Comparison of ENCODE assay signal across 9 cellular contexts in the genomic region with DNA sequence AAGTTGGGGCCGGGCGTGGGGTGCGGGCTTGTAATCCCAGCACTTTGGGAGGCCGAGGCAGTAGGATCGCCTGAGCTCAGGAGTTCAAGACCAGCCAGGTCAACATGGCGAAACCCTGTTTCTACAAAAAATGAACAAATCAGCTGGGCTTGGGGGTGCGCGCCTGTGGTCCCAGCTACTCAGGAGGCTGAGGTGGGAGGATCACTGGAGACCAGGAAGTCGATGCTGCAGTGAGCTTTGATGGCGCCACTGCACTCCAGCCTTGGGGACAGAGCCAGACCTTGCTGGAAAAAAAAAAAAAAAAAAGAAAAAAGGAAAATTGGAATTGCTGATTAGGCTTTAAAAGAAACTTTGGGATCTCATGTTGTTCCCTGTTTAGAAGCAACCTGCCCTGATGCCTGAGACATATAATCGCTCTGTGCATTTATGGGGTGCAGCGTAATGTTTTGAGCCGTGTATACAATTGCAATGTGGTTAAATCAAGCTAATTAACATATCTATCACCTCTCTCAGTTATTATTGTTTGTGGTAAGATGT. TPM values are rescaled to one million over a fixed set of nuclear protein-coding genes. Genes with fewer than 3 reads are reported as not detected.
DNase-seq lines count a peak whose midpoint lies in the region; ATAC-seq, FAIRE-seq and TF ChIP-seq lines count a peak whose summit lies in the region.
"Had no signal": no experiment of that assay in that cellular context is flagged by ENCODE, and none has a peak within 500 bp of the region (broad histone marks: within the 10 kb centered on the region; RNA-seq: fewer than 3 reads in every experiment).

No MANE protein-coding gene starts in this region.

- no peak overlapping the region for H2AFZ ChIP-seq in HepG2 (ENCODE audit: low read length)

- in situ Hi-C loops in HepG2 (cut with HindIII; ENCODE audit: extremely low pct_ligation_motif_present, low pct_unique_long_range_greater_than_20kb) = loop anchor here (10.0 to 25.0 kb wide), 2 partner anchors 560 to 608 kb away; no protein-coding TSS in a partner anchor

- BruUV-seq in HepG2 (replicated peaks; lab: Mats Ljungman, UMichigan) = no TSS peak

- H3K4me3 ChIP-seq in liver (ENCODE audit: low read depth in 1 of 3, low read length in 3 of 3) (peak overlapping the region in 1 of 3 donors; percentile 62), HepG2 (replicated peaks in 1 of 3; ENCODE audit: insufficient read depth in 1 of 3, low read depth in 2 of 3, low read length in 3 of 3) (no peak overlapping the region), choroid plexus epithelial cell (ENCODE audit: low read depth, low read length) (peak overlapping the region; percentile 65), muscle layer of duodenum (ENCODE audit: low read depth in 1 of 2, low read length in 2 of 2) (peak overlapping the region; percentile 22 to 62), vagina (peak overlapping the region; percentile 50 to 78)

- intact Hi-C loops in HepG2 (cut with micrococcal nuclease; ENCODE audit: unreplicated experiment) (no loop called here), vagina (cut with DNase I) (no loop called here), posterior cingulate gyrus (cut with DNase I) (no loop called here)

- peak overlapping the region; percentile 71 to 77 for H3K27ac ChIP-seq in liver (ENCODE audit: low read depth in 1 of 2, low read length in 2 of 2)
- no peak overlapping the region for H3K27ac ChIP-seq in HepG2 (ENCODE audit: extremely low read length, insufficient read depth, low read length)
- no peak overlapping the region for H3K27ac ChIP-seq in muscle layer of duodenum (ENCODE audit: low read length)
- peak overlapping the region; percentile 81 for H3K27ac ChIP-seq in vagina

- DNase-seq in HepG2 (ENCODE audit: low spot score) = no peak
- no peak for DNase-seq in choroid plexus epithelial cell (ENCODE audit: low read depth)
- peak in 1 of 2 donors; percentile 22 for DNase-seq in vagina (ENCODE audit: extremely low spot score in 2 of 2)
- no peak for DNase-seq in posterior cingulate gyrus
- DNase-seq: RPMI8226 had no signal

- TF ChIP-seq RAD21 in liver (IDR thresholded peaks at IDR 0.05) (no peak), HepG2 (CRISPR knock-in tag; IDR thresholded peaks at IDR 0.05) (no peak)

- TF ChIP-seq POLR2A in HepG2 (IDR thresholded peaks at IDR 0.05; ENCODE audit: insufficient read depth in 1 of 2, low read depth in 2 of 2, low read length in 2 of 2) = no peak
- TF ChIP-seq POLR2A in vagina (IDR thresholded peaks at IDR 0.05) = no peak

- ATAC-seq in HepG2 (no peak), HG03159 (IDR thresholded peaks at IDR 0.05; ENCODE audit: unreplicated experiment) (no peak), HG03520 (IDR thresholded peaks at IDR 0.05; ENCODE audit: unreplicated experiment) (no peak)

- no peaks in the 10 kb centered on the region for H4K20me1 ChIP-seq in HepG2 (ENCODE audit: insufficient read depth, low read length)

- H3K27me3 ChIP-seq in liver (ENCODE audit: control insufficient read depth in 4 of 4, insufficient read depth in 4 of 4, low read length in 3 of 4) (no peaks in the 10 kb centered on the region), HepG2 (ENCODE audit: control insufficient read depth in 1 of 2, insufficient read depth in 2 of 2, low read length in 2 of 2) (peaks cover 2 to 27% of the 10 kb centered on the region in 2 experiments; a peak in 3 of 5 replicates), muscle layer of duodenum (ENCODE audit: low read depth, low read length) (no peaks in the 10 kb centered on the region), vagina (no peaks in the 10 kb centered on the region)

- TF ChIP-seq CTCF in liver (IDR thresholded peaks at IDR 0.05; ENCODE audit: low read depth, low read length, missing input control) (no peak), HepG2 (CRISPR knock-in tag; IDR thresholded peaks at IDR 0.05) (no peak), choroid plexus epithelial cell (conservative IDR thresholded peaks at IDR 0.05; ENCODE audit: low read depth, low read length) (no peak), vagina (IDR thresholded peaks at IDR 0.05) (no peak)

- H3K9ac ChIP-seq in liver (ENCODE audit: low read depth in 1 of 2, low read length in 2 of 2) = no peak overlapping the region
- H3K9ac ChIP-seq in HepG2 (ENCODE audit: insufficient read depth, low read depth, low read length) = no peak overlapping the region

- TF ChIP-seq EP300 in HepG2 (IDR thresholded peaks at IDR 0.05; ENCODE audit: low read depth in 2 of 2, low read length in 2 of 2) = no peak
- no peak for TF ChIP-seq EP300 in HepG2 (CRISPR knock-in tag; IDR thresholded peaks at IDR 0.05; ENCODE audit: borderline replicate concordance)

- H3K36me3 ChIP-seq in liver (ENCODE audit: control insufficient read depth in 4 of 4, insufficient read depth in 3 of 4, low read depth in 1 of 4, low read length in 3 of 4) = no peaks in the 10 kb centered on the region
- H3K36me3 ChIP-seq in HepG2 (replicated peaks in 1 of 2; ENCODE audit: control insufficient read depth in 1 of 2, insufficient read depth in 2 of 2, low read length in 2 of 2) = no peaks in the 10 kb centered on the region
- no peaks in the 10 kb centered on the region for H3K36me3 ChIP-seq in muscle layer of duodenum (ENCODE audit: control insufficient read depth in 1 of 2, insufficient read depth in 2 of 2, low read length in 2 of 2)
- H3K36me3 ChIP-seq in vagina = peaks cover 0 to 6% of the 10 kb centered on the region in 2 donors

- H3K9me3 ChIP-seq in liver (ENCODE audit: control insufficient read depth in 4 of 4, low read length in 3 of 4) = no peaks in the 10 kb centered on the region
- no peaks in the 10 kb centered on the region for H3K9me3 ChIP-seq in HepG2 (ENCODE audit: low read length)
- no peaks in the 10 kb centered on the region for H3K9me3 ChIP-seq in muscle layer of duodenum (ENCODE audit: control insufficient read depth in 1 of 2, low read length in 2 of 2)
- no peaks in the 10 kb centered on the region for H3K9me3 ChIP-seq in vagina

- POLR2A ChIA-PET in HepG2 (lab: Yijun Ruan, JAX) = no interaction called here

- H3K4me1 ChIP-seq in liver (ENCODE audit: control insufficient read depth in 4 of 4, insufficient read depth in 4 of 4, low read length in 3 of 4) (peaks cover 0 to 8% (median 2%) of the 10 kb centered on the region in 4 donors), HepG2 (ENCODE audit: insufficient read depth, low read length) (no peaks in the 10 kb centered on the region), muscle layer of duodenum (ENCODE audit: control insufficient read depth in 1 of 2, insufficient read depth in 2 of 2, low read length in 2 of 2) (no peaks in the 10 kb centered on the region), vagina (peaks cover 8% of the 10 kb centered on the region)

- WGBS in liver = 56% methylated on average over 13 of the region's 13 CpGs
- 79% methylated on average over 13 of the region's 13 CpGs for WGBS in HepG2 (ENCODE audit: low lambda C conversion rate)

- H3K4me2 ChIP-seq in HepG2 (ENCODE audit: low read depth, low read length) = no peak overlapping the region

- no peaks in the 10 kb centered on the region for H3K79me2 ChIP-seq in HepG2 (ENCODE audit: insufficient read depth, low read length)

- no peak for FAIRE-seq in HepG2 (lab: Jason Lieb, UNC)

- CTCF ChIA-PET in HepG2 (lab: Yijun Ruan, JAX; ENCODE audit: low intra/inter-chr PET ratio, low total read pairs) = no interaction called here

TF ChIP-seq in liver, 16 proteins besides CTCF, POLR2A, EP300 and RAD21:
- no peak for TF ChIP-seq HNF4G (IDR thresholded peaks at IDR 0.05)
- TF ChIP-seq GABPA (IDR thresholded peaks at IDR 0.05 in 1 of 2, conservative IDR thresholded peaks at IDR 0.05 in 1 of 2) = no peak
- TF ChIP-seq NR2F2 (IDR thresholded peaks at IDR 0.05) = no peak
- TF ChIP-seq FOXA2 (IDR thresholded peaks at IDR 0.05) = no peak
- TF ChIP-seq JUND (IDR thresholded peaks at IDR 0.05) = no peak
- no peak for TF ChIP-seq RXRA (IDR thresholded peaks at IDR 0.05)
- TF ChIP-seq SP1 (IDR thresholded peaks at IDR 0.05) = no peak

TF ChIP-seq in HepG2, 621 proteins besides CTCF, POLR2A, EP300 and RAD21:
- TF ChIP-seq FOXA3 (CRISPR knock-in tag; IDR thresholded peaks at IDR 0.05) (no peak), MAFK (conservative IDR thresholded peaks at IDR 0.05 in 1 of 2, IDR thresholded peaks at IDR 0.05 in 1 of 2; ENCODE audit: low read length in 2 of 2) (peak in 1 of 2 experiments; percentile 13; a peak in 2 of 4 replicates)

RNA-seq across cellular contexts. Expression of a gene that starts 0.8 kb away (rescaled TPM):
- total RNA-seq in liver (1 to 10 TPM; 4.7 to 9.4 TPM), HepG2 (2016; rRNA removed; fragmentation: Illumina TruSeq; extraction: Trizol) (not detected in 2 replicates), vagina (3.7 TPM)
- polyA plus RNA-seq in liver (under 1 TPM; 0.46 to 0.58 TPM), HepG2 (2011; rRNA removed) (0.10 TPM in 1 of 2 replicates, not detected in the other)
- total RNA-seq in HepG2 (2016; cell fraction: cytosol; rRNA removed; fragmentation: Illumina TruSeq; extraction: Trizol; ENCODE audit: low read depth) = not detected in 2 replicates
- total RNA-seq in HepG2 (2016; cell fraction: insoluble cytoplasmic fraction; rRNA removed; fragmentation: Illumina TruSeq; extraction: Trizol) = not detected in 2 replicates
- total RNA-seq in HepG2 (2016; cell fraction: membrane; rRNA removed; fragmentation: Illumina TruSeq; extraction: Trizol) = not detected in 2 replicates
- total RNA-seq in HepG2 (2016; cell fraction: nucleus; rRNA removed; fragmentation: Illumina TruSeq; extraction: Trizol) = not detected in 2 replicates
- not detected in 2 replicates for polyA plus RNA-seq in HepG2 (2011; cell fraction: cytosol; rRNA removed)
- 0.33 TPM in 1 of 2 replicates, not detected in the other for polyA plus RNA-seq in HepG2 (2011; cell fraction: nucleus; rRNA removed)
- not detected in 2 replicates for polyA plus RNA-seq in HepG2 (2012)
- polyA plus RNA-seq in HepG2 (2016; cell fraction: cytosol; fragmentation: Illumina TruSeq; extraction: Trizol; ENCODE audit: low read depth) = not detected in 2 replicates
- not detected in 2 replicates for polyA plus RNA-seq in HepG2 (2016; cell fraction: insoluble cytoplasmic fraction; fragmentation: Illumina TruSeq; extraction: Trizol; ENCODE audit: low read depth)
- not detected in 2 replicates for polyA plus RNA-seq in HepG2 (2016; cell fraction: membrane; fragmentation: Illumina TruSeq; extraction: Trizol; ENCODE audit: low read depth)
- polyA plus RNA-seq in HepG2 (2016; cell fraction: nucleus; fragmentation: Illumina TruSeq; extraction: Trizol; ENCODE audit: insufficient read depth, low read depth) = not detected in 2 replicates
- polyA minus RNA-seq in HepG2 (2011; rRNA and poly(A)+ RNA removed; ENCODE audit: low replicate concordance) = not detected in 2 replicates
- polyA minus RNA-seq in HepG2 (2011; cell fraction: cytosol; rRNA and poly(A)+ RNA removed) = not detected in 2 replicates
- not detected in 2 replicates for polyA minus RNA-seq in HepG2 (2011; cell fraction: nucleus; rRNA and poly(A)+ RNA removed)

Comparison
In these comparisons a context has a peak if more than half of its experiments do, and no peak if none do; other contexts are left out.
1. H3K27ac ChIP-seq: peak in liver (2 of 2) and vagina (single experiment); none in HepG2 (single experiment) and muscle layer of duodenum (single experiment).
2. H3K4me3 ChIP-seq: peak in choroid plexus epithelial cell (single experiment), muscle layer of duodenum (2 of 2) and vagina (2 of 2); none in HepG2 (0 of 3).